33 cellular contexts compared by ENCODE assay signal in the genomic region with DNA sequence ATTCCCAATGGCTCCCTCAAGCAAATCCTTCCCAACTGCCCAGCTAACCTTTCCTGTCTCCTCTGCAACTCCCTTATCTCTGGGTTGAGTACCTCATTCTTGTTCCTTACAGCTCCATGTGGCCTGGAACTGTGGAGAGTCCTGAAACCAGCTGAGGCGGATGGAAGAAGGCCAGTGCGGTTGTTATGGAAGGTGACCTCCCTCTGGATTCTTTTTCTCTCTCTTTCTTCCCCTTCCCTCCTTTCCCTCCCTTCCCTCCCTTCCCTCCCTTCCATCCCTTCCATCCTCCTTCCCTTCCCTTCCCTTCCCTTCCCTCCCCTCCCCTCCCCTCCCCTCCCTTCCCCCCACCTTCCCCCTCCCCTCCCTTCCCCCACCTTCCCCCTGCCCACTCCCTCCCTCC. TPM values are rescaled to one million over a fixed set of nuclear protein-coding genes. Genes with fewer than 3 reads are reported as not detected.
"Had no signal": no experiment of that assay in that cellular context is flagged by ENCODE, and none has a peak within 500 bp of the region (broad histone marks: within the 10 kb centered on the region; RNA-seq: fewer than 3 reads in every experiment).

No MANE protein-coding gene starts in this region.

- H3K4me1 Mint-ChIP-seq: neural progenitor cell had no signal

- H3K9me3 Mint-ChIP-seq: natural killer cell; nephron; stimulated activated memory B cell treated with anti-CD40 and anti-IgM and Interleukin-4, amounts not matched to agents 10 μg/mL and 1 μg/mL and 100 μg/mL, for 72 hours; stimulated activated naive CD8-positive, alpha-beta T cell treated with anti-CD3 and anti-CD28 coated beads, Interleukin-15, amount 100 ng/mL, for 72 hours; type B pancreatic cell had no signal

- H2AFZ ChIP-seq: neural progenitor cell, parathyroid adenoma had no signal

- H3K36me3 ChIP-seq: neural progenitor cell, ovary, spleen, suprapubic skin, tibial artery, transverse colon, upper lobe of right lung, uterus had no signal

- H3K4me3 Mint-ChIP-seq: natural killer cell; nephron; neural progenitor cell; stimulated activated memory B cell treated with anti-CD40 and anti-IgM and Interleukin-4, amounts not matched to agents 10 μg/mL and 1 μg/mL and 100 μg/mL, for 72 hours; stimulated activated naive CD8-positive, alpha-beta T cell treated with anti-CD3 and anti-CD28 coated beads, Interleukin-15, amount 100 ng/mL, for 72 hours; type B pancreatic cell had no signal

- H3K9me3 ChIP-seq: ovary, psoas muscle, spleen, suprapubic skin, testis, tibial artery, transverse colon, upper lobe of right lung, uterus had no signal

- H3K4me2 ChIP-seq: neural progenitor cell, smooth muscle cell had no signal

- H3K36me3 Mint-ChIP-seq: natural killer cell; neural progenitor cell; stimulated activated memory B cell treated with anti-CD40 and anti-IgM and Interleukin-4, amounts not matched to agents 10 μg/mL and 1 μg/mL and 100 μg/mL, for 72 hours; type B pancreatic cell had no signal

- DNase-seq: natural killer cell; occipital lobe; ovary; posterior cingulate gyrus; psoas muscle; right cardiac atrium; spleen; stimulated activated CD4-positive, alpha-beta T cell treated with anti-CD3 and anti-CD28 coated beads, Interleukin-12 subunit alpha, Interleukin-12 subunit beta, amount 100 ng/mL, for 4 hours; stimulated activated CD4-positive, alpha-beta T cell treated with anti-CD3 and anti-CD28 coated beads, Interleukin-1b, Interleukin-23, amount 100 ng/mL, for 48 hours; stimulated activated CD4-positive, alpha-beta T cell treated with anti-CD3 and anti-CD28 coated beads, Interleukin-4, amount 100 ng/mL, for 1 hour; stimulated activated CD4-positive, alpha-beta T cell treated with anti-CD3 and anti-CD28 coated beads, Interleukin-4, amount 100 ng/mL, for 4 hours; stimulated activated CD8-positive, alpha-beta memory T cell treated with anti-CD3 and anti-CD28 coated beads, Interleukin-4, amount 100 ng/mL, for 48 hours; stimulated activated naive CD4-positive, alpha-beta T cell; stimulated activated naive CD8-positive, alpha-beta T cell treated with anti-CD3 and anti-CD28 coated beads, Interleukin-15, amount 100 ng/mL, for 72 hours; stimulated activated naive CD8-positive, alpha-beta T cell treated with anti-CD3 and anti-CD28 coated beads, Interleukin-15, Interleukin-2, amounts not matched to agents 100 U/mL and 50 U/mL, for 24 hours; substantia nigra; testis; tibial artery; transverse colon; upper lobe of right lung; uterus had no signal

- H3K4me3 ChIP-seq: neural progenitor cell, ovary, psoas muscle, skin epidermis, smooth muscle cell, spleen, suprapubic skin, testis, tibial artery, transverse colon, upper lobe of right lung, uterus had no signal

- H3K79me2 ChIP-seq: parathyroid adenoma had no signal

- ATAC-seq: natural killer cell; psoas muscle; right cardiac atrium; sciatic nerve; stimulated activated memory B cell treated with anti-CD40 and anti-IgM and Interleukin-4, amounts not matched to agents 10 μg/mL and 1 μg/mL and 100 μg/mL, for 72 hours; stimulated activated naive CD8-positive, alpha-beta T cell treated with anti-CD3 and anti-CD28 coated beads, Interleukin-15, amount 100 ng/mL, for 72 hours; stimulated activated naive CD8-positive, alpha-beta T cell treated with anti-CD3 and anti-CD28 coated beads, Interleukin-15, Interleukin-2, amounts not matched to agents 100 U/mL and 50 U/mL, for 24 hours had no signal

- H3K27me3 ChIP-seq: neural progenitor cell, ovary, suprapubic skin, testis, tibial artery, transverse colon, upper lobe of right lung, uterus had no signal

- H3K4me1 ChIP-seq: neural progenitor cell, parathyroid adenoma, testis, transverse colon, upper lobe of right lung, uterus had no signal

- H3K27ac Mint-ChIP-seq: natural killer cell; nephron; neural progenitor cell; progenitor cell of endocrine pancreas; stimulated activated memory B cell treated with anti-CD40 and anti-IgM and Interleukin-4, amounts not matched to agents 10 μg/mL and 1 μg/mL and 100 μg/mL, for 72 hours; stimulated activated naive CD8-positive, alpha-beta T cell treated with anti-CD3 and anti-CD28 coated beads, Interleukin-15, amount 100 ng/mL, for 72 hours; type B pancreatic cell had no signal

- H3K27ac ChIP-seq: neural progenitor cell, ovary, parathyroid adenoma, psoas muscle, skin epidermis, spleen, suprapubic skin, testis, tibial artery, transverse colon, upper lobe of right lung, uterus had no signal

RNA-seq across cellular contexts. Expression of a gene that starts 45.1 kb away (rescaled TPM):
- total RNA-seq: natural killer cell, right cardiac atrium, sciatic nerve, transverse colon had no signal
- polyA plus RNA-seq: neural cell, right cardiac atrium, urinary bladder had no signal
